In the genomic region with DNA sequence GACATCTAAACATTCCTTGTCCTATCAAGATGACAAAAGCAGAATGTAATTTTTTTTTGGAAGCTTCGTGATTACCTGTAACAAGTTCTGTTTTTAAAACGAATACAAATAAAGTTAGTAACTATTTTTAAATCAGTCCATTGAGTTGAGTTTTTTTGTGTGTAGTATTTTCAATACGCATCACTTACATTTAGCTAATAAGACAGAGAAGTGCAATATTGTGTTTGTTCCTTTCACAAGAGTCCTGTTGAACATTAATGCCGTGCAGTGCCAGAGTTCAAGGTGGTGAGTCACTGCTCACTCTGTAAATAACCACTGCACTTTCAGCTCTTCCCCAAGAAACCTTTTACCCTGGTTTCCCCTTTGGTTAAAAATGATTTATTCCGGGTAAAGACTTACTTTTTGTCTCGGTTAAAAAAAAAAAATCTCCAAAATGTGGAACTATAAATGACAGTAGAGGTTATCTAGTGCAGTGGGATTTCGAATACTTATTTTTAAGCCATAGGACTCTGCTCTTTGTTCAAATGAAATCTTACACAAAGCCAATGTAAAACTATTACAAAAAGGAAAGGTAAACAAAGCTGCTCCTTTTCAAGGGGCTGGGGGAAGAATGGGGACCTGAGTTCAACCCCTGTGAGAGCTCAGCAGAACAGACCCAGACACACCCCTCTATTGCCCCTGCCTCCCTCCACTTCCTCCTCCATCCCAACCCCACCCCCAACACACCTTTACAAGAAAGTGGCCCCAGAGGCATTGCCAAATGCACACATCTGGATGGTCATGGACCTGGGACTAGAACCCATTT, we compare ENCODE assay signal across 1 cellular context.
A peak's percentile ranks its signal among the peaks of the same experiment; 100 is the strongest.
TF ChIP-seq lines count a peak whose summit lies in the region.

No MANE protein-coding gene starts in this region.

TF ChIP-seq in HepG2, 621 proteins besides CTCF, POLR2A, EP300 and RAD21 (continues in another document):
- no peak for TF ChIP-seq ZNF703 (CRISPR knock-in tag; IDR thresholded peaks at IDR 0.05; ENCODE audit: borderline replicate concordance)
- TF ChIP-seq ZNF143 (CRISPR knock-in tag; IDR thresholded peaks at IDR 0.05) = no peak
- no peak for TF ChIP-seq ADNP (CRISPR knock-in tag; IDR thresholded peaks at IDR 0.05)
- TF ChIP-seq, protein P1, sequence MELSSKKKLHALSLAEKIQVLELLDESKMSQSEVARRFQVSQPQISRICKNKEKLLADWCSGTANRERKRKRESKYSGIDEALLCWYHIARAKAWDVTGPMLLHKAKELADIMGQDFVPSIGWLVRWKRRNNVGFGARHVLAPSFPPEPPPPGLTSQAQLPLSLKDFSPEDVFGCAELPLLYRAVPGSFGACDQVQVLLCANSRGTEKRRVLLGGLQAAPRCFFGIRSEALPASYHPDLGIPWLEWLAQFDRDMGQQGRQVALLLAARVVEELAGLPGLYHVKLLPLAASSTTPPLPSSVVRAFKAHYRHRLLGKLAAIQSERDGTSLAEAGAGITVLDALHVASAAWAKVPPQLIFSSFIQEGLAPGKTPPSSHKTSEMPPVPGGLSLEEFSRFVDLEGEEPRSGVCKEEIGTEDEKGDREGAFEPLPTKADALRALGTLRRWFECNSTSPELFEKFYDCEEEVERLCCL (CRISPR knock-in tag; IDR thresholded peaks at IDR 0.05; ENCODE audit: borderline replicate concordance) = no peak
- TF ChIP-seq ATAD3A (CRISPR knock-in tag; IDR thresholded peaks at IDR 0.05) = no peak
- TF ChIP-seq PTBP1 (IDR thresholded peaks at IDR 0.05; ENCODE audit: low read depth, low read length, poor library complexity, severe bottlenecking) = no peak
- no peak for TF ChIP-seq ZNF546 (CRISPR knock-in tag; conservative IDR thresholded peaks at IDR 0.05)
- no peak for TF ChIP-seq ZZZ3 (CRISPR knock-in tag; IDR thresholded peaks at IDR 0.05; ENCODE audit: borderline replicate concordance)
- TF ChIP-seq ZNF747 (CRISPR knock-in tag; IDR thresholded peaks at IDR 0.05; ENCODE audit: borderline replicate concordance) = no peak
- peak; percentile 84 for TF ChIP-seq PATZ1 (CRISPR knock-in tag; IDR thresholded peaks at IDR 0.05)
- TF ChIP-seq RXRA (CRISPR knock-in tag; IDR thresholded peaks at IDR 0.05) = peak; percentile 67; the same call in 1 of the 2 replicates
- no peak for TF ChIP-seq ZFAT (CRISPR knock-in tag; conservative IDR thresholded peaks at IDR 0.05)
- TF ChIP-seq, protein P2, sequence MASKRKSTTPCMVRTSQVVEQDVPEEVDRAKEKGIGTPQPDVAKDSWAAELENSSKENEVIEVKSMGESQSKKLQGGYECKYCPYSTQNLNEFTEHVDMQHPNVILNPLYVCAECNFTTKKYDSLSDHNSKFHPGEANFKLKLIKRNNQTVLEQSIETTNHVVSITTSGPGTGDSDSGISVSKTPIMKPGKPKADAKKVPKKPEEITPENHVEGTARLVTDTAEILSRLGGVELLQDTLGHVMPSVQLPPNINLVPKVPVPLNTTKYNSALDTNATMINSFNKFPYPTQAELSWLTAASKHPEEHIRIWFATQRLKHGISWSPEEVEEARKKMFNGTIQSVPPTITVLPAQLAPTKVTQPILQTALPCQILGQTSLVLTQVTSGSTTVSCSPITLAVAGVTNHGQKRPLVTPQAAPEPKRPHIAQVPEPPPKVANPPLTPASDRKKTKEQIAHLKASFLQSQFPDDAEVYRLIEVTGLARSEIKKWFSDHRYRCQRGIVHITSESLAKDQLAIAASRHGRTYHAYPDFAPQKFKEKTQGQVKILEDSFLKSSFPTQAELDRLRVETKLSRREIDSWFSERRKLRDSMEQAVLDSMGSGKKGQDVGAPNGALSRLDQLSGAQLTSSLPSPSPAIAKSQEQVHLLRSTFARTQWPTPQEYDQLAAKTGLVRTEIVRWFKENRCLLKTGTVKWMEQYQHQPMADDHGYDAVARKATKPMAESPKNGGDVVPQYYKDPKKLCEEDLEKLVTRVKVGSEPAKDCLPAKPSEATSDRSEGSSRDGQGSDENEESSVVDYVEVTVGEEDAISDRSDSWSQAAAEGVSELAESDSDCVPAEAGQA (IDR thresholded peaks at IDR 0.05; ENCODE audit: low read depth) = no peak
- TF ChIP-seq, protein P2 (CRISPR knock-in tag; IDR thresholded peaks at IDR 0.05; ENCODE audit: borderline replicate concordance) = no peak
- TF ChIP-seq ZC3H13 (CRISPR knock-in tag; IDR thresholded peaks at IDR 0.05) = no peak
- no peak for TF ChIP-seq ZNF746 (CRISPR knock-in tag; IDR thresholded peaks at IDR 0.05)
- no peak for TF ChIP-seq RNF2 (conservative IDR thresholded peaks at IDR 0.05; ENCODE audit: low read depth)
- TF ChIP-seq KAT2B (IDR thresholded peaks at IDR 0.05; ENCODE audit: borderline replicate concordance, low read depth, low read length) = no peak
- no peak for TF ChIP-seq ZFP37 (CRISPR knock-in tag; IDR thresholded peaks at IDR 0.05; ENCODE audit: borderline replicate concordance)
- TF ChIP-seq WIZ (CRISPR knock-in tag; IDR thresholded peaks at IDR 0.05) = no peak
- TF ChIP-seq LCORL (IDR thresholded peaks at IDR 0.05) = no peak
- peak; percentile 41 for TF ChIP-seq LCORL (CRISPR knock-in tag; IDR thresholded peaks at IDR 0.05)
- TF ChIP-seq TEAD3 (CRISPR knock-in tag; optimal IDR thresholded peaks at IDR 0.05; ENCODE audit: borderline replicate concordance) = peak; percentile 62
- no peak for TF ChIP-seq GLI4 (CRISPR knock-in tag; IDR thresholded peaks at IDR 0.05; ENCODE audit: borderline replicate concordance)
- peak; percentile 69; the same call in 1 of the 2 replicates for TF ChIP-seq ZNF710 (CRISPR knock-in tag; IDR thresholded peaks at IDR 0.05; ENCODE audit: borderline replicate concordance)
- peak; percentile 98 for TF ChIP-seq FOSL1 (CRISPR knock-in tag; IDR thresholded peaks at IDR 0.05; ENCODE audit: borderline replicate concordance)
- no peak; the same call in 1 of the 2 replicates for TF ChIP-seq ZNF652 (CRISPR knock-in tag; IDR thresholded peaks at IDR 0.05; ENCODE audit: borderline replicate concordance, low read depth)
- TF ChIP-seq, protein P3, sequence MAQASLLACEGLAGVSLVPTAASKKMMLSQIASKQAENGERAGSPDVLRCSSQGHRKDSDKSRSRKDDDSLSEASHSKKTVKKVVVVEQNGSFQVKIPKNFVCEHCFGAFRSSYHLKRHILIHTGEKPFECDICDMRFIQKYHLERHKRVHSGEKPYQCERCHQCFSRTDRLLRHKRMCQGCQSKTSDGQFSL (CRISPR knock-in tag; IDR thresholded peaks at IDR 0.05) = no peak
- TF ChIP-seq GABPA (IDR thresholded peaks at IDR 0.05; ENCODE audit: low read depth, low read length) = no peak
- TF ChIP-seq GABPA (CRISPR knock-in tag; IDR thresholded peaks at IDR 0.05; ENCODE audit: low read depth) = no peak
- TF ChIP-seq BCL6 (CRISPR knock-in tag; IDR thresholded peaks at IDR 0.05) = peak; percentile 72
- peak; percentile 79 for TF ChIP-seq THRA (CRISPR knock-in tag; IDR thresholded peaks at IDR 0.05; ENCODE audit: borderline replicate concordance)
- no peak for TF ChIP-seq NKX3-1 (CRISPR knock-in tag; IDR thresholded peaks at IDR 0.05)
- TF ChIP-seq HMGXB3 (CRISPR knock-in tag; IDR thresholded peaks at IDR 0.05; ENCODE audit: borderline replicate concordance) = no peak
- TF ChIP-seq ZNF570 (CRISPR knock-in tag; IDR thresholded peaks at IDR 0.05; ENCODE audit: borderline replicate concordance) = no peak
- 0 out of 2 replicates have a peak, but pooled peaks have one; percentile 19 for TF ChIP-seq ARID2 (CRISPR knock-in tag; IDR thresholded peaks at IDR 0.05; ENCODE audit: borderline replicate concordance)
- no peak for TF ChIP-seq HNRNPLL (IDR thresholded peaks at IDR 0.05; ENCODE audit: low read depth, low read length, poor library complexity, severe bottlenecking)
- TF ChIP-seq, protein P4, sequence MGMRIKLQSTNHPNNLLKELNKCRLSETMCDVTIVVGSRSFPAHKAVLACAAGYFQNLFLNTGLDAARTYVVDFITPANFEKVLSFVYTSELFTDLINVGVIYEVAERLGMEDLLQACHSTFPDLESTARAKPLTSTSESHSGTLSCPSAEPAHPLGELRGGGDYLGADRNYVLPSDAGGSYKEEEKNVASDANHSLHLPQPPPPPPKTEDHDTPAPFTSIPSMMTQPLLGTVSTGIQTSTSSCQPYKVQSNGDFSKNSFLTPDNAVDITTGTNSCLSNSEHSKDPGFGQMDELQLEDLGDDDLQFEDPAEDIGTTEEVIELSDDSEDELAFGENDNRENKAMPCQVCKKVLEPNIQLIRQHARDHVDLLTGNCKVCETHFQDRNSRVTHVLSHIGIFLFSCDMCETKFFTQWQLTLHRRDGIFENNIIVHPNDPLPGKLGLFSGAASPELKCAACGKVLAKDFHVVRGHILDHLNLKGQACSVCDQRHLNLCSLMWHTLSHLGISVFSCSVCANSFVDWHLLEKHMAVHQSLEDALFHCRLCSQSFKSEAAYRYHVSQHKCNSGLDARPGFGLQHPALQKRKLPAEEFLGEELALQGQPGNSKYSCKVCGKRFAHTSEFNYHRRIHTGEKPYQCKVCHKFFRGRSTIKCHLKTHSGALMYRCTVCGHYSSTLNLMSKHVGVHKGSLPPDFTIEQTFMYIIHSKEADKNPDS (CRISPR knock-in tag; IDR thresholded peaks at IDR 0.05) = no peak
